ENCODE assay signal across 14 cellular contexts in genomic region chr14:100440758-100441203, GRCh38.
DNase-seq lines count a peak whose midpoint lies in the region; ATAC-seq and TF ChIP-seq lines count a peak whose summit lies in the region.
"Had no signal": no experiment of that assay in that cellular context is flagged by ENCODE, and none has a peak within 500 bp of the region (broad histone marks: within the 10 kb centered on the region; RNA-seq: fewer than 3 reads in every experiment).

No MANE protein-coding gene starts in this region.

- no peak overlapping the region for H3K27ac Mint-ChIP-seq in CD4-positive, alpha-beta memory T cell
- H3K27ac Mint-ChIP-seq: activated CD8-positive, alpha-beta T cell treated with anti-CD3 and anti-CD28 coated beads for 36 hours; activated naive CD8-positive, alpha-beta T cell treated with anti-CD3 and anti-CD28 coated beads, Interleukin-2, amount 50 U/mL, for 24 hours had no signal

- POLR2A ChIA-PET in SK-N-SH (lab: Yijun Ruan, JAX) = interaction anchor here (0.8 to 7.1 kb wide), 29 partner anchors 13 to 570 kb away, joined by 3 to 91 read pairs (median 7); no protein-coding TSS in a partner anchor
- POLR2A ChIA-PET in CD4-positive, alpha-beta memory T cell (lab: Charles Lee; ENCODE audit: partially characterized antibody) = no interaction called here

- H3K9me3 Mint-ChIP-seq in CD4-positive, alpha-beta memory T cell = no peaks in the 10 kb centered on the region
- H3K9me3 Mint-ChIP-seq: activated CD8-positive, alpha-beta T cell treated with anti-CD3 and anti-CD28 coated beads for 36 hours; activated naive CD8-positive, alpha-beta T cell treated with anti-CD3 and anti-CD28 coated beads, Interleukin-2, amount 50 U/mL, for 24 hours had no signal

- peaks cover 0 to 8% (median 5%) of the 10 kb centered on the region in 4 donors for H3K4me1 Mint-ChIP-seq in CD4-positive, alpha-beta memory T cell

- no peak for ATAC-seq in DND-41 (ENCODE audit: insufficient read depth, low read depth)
- no peak for ATAC-seq in GM18873 (IDR thresholded peaks at IDR 0.05; ENCODE audit: low FRiP score, unreplicated experiment)
- ATAC-seq in upper lobe of right lung = no peak
- no peak for ATAC-seq in GM19397 (IDR thresholded peaks at IDR 0.05; ENCODE audit: unreplicated experiment)
- ATAC-seq: activated CD8-positive, alpha-beta T cell treated with anti-CD3 and anti-CD28 coated beads for 36 hours had no signal

- CTCF ChIA-PET in SK-N-SH (lab: Yijun Ruan, JAX) = interaction anchor here (0.6 to 15.3 kb wide), 42 partner anchors 11 to 1188 kb away, joined by 3 to 236 read pairs (median 5); partner anchors contain the start of gene RTL1
- CTCF ChIA-PET in CD4-positive, alpha-beta memory T cell (lab: Charles Lee; ENCODE audit: partially characterized antibody) = interaction anchor here (1.4 to 6.8 kb wide), 3 partner anchors 56 to 213 kb away, joined by 4 to 58 read pairs (median 44); no protein-coding TSS in a partner anchor

- no peak for DNase-seq in DND-41
- DNase-seq in SK-N-SH = peak; percentile 76
- DNase-seq in ecto neural progenitor cell (ENCODE audit: low spot score) = peak; percentile 17
- no peak for DNase-seq in CD4-positive, alpha-beta memory T cell
- DNase-seq in upper lobe of right lung = no peak
- DNase-seq: AML-193, GDM1 had no signal

- no peaks in the 10 kb centered on the region for H3K36me3 ChIP-seq in DND-41 (ENCODE audit: insufficient read depth, low read length)
- no peaks in the 10 kb centered on the region for H3K36me3 ChIP-seq in SK-N-SH (replicated peaks in 1 of 2; ENCODE audit: control insufficient read depth in 1 of 2, insufficient read depth in 2 of 2, low read length in 1 of 2)
- no peaks in the 10 kb centered on the region for H3K36me3 ChIP-seq in neural cell (ENCODE audit: insufficient read depth, low read length)
- H3K36me3 ChIP-seq in CD4-positive, alpha-beta memory T cell (ENCODE audit: insufficient read depth, low read length) = no peaks in the 10 kb centered on the region
- H3K36me3 ChIP-seq in upper lobe of right lung = no peaks in the 10 kb centered on the region
- H3K36me3 ChIP-seq: SJSA1 had no signal

- TF ChIP-seq RAD21 in SK-N-SH (IDR thresholded peaks at IDR 0.05; ENCODE audit: low read length) (peak; percentile 51), neural cell (conservative IDR thresholded peaks at IDR 0.05) (no peak)

- no peaks in the 10 kb centered on the region for H3K9me2 ChIP-seq in SK-N-SH
- no peaks in the 10 kb centered on the region for H3K9me2 ChIP-seq in neural cell (ENCODE audit: insufficient read depth, low read length)

- H2AFZ ChIP-seq in DND-41 (ENCODE audit: low read depth, low read length) (no peak overlapping the region), SK-N-SH (ENCODE audit: low read depth) (no peak overlapping the region), neural cell (ENCODE audit: low read depth, low read length) (no peak overlapping the region)

- H3K4me1 ChIP-seq in DND-41 (ENCODE audit: insufficient read depth, low read length) (peaks cover 76% of the 10 kb centered on the region), SK-N-SH (ENCODE audit: control insufficient read depth in 1 of 2, insufficient read depth in 2 of 2, low read depth in 1 of 2, low read length in 1 of 2) (peaks cover 34 to 95% of the 10 kb centered on the region in 2 experiments), upper lobe of right lung (peaks cover 21% of the 10 kb centered on the region)
- peaks cover 7% of the 10 kb centered on the region for H3K4me1 ChIP-seq in CD4-positive, alpha-beta memory T cell (ENCODE audit: insufficient read depth, low read length)

- H3K9ac ChIP-seq in DND-41 (ENCODE audit: low read depth, low read length) = peak overlapping the region; percentile 25
- no peak overlapping the region; the same call in 1 of the 2 replicates for H3K9ac ChIP-seq in SK-N-SH
- peak overlapping the region; percentile 42 for H3K9ac ChIP-seq in neural cell (ENCODE audit: low read length)
- H3K9ac ChIP-seq: KMS-11 had no signal

- H3K4me3 ChIP-seq in DND-41 (ENCODE audit: low read depth in 1 of 2, low read length in 2 of 2) (no peak overlapping the region), SK-N-SH (ENCODE audit: low read depth in 2 of 2, low read length in 1 of 2) (peak overlapping the region in 1 of 2 experiments; percentile 0; a peak in 2 of 4 replicates), neural cell (ENCODE audit: low read length) (peak overlapping the region; percentile 19), upper lobe of right lung (no peak overlapping the region)
- H3K4me3 ChIP-seq in CD4-positive, alpha-beta memory T cell (ENCODE audit: low read length in 2 of 2) = no peak overlapping the region
- H3K4me3 ChIP-seq: SJSA1 had no signal

- H3F3A ChIP-seq in SK-N-SH (replicated peaks; ENCODE audit: insufficient read depth) (peaks cover 9% of the 10 kb centered on the region), neural cell (ENCODE audit: insufficient read depth, low read length, poor library complexity, severe bottlenecking) (peaks cover 5% of the 10 kb centered on the region)

- no peaks in the 10 kb centered on the region for H4K20me1 ChIP-seq in DND-41 (ENCODE audit: insufficient read depth, low read length)
- H4K20me1 ChIP-seq in SK-N-SH (ENCODE audit: insufficient read depth) = no peaks in the 10 kb centered on the region; the same call in 1 of the 2 replicates
- no peaks in the 10 kb centered on the region for H4K20me1 ChIP-seq in neural cell (ENCODE audit: insufficient read depth)

- H3K36me3 Mint-ChIP-seq in CD4-positive, alpha-beta memory T cell = no peaks in the 10 kb centered on the region

- H3K27me3 ChIP-seq in DND-41 (ENCODE audit: insufficient read depth, low read length, poor library complexity) (no peaks in the 10 kb centered on the region), SK-N-SH (ENCODE audit: insufficient read depth) (no peaks in the 10 kb centered on the region), neural cell (ENCODE audit: insufficient read depth, low read depth, low read length) (no peaks in the 10 kb centered on the region), upper lobe of right lung (no peaks in the 10 kb centered on the region)
- no peaks in the 10 kb centered on the region for H3K27me3 ChIP-seq in CD4-positive, alpha-beta memory T cell (ENCODE audit: insufficient read depth, low read length)
- H3K27me3 ChIP-seq: SJSA1 had no signal

- no peaks in the 10 kb centered on the region for H3K27me3 Mint-ChIP-seq in CD4-positive, alpha-beta memory T cell
- H3K27me3 Mint-ChIP-seq: activated CD8-positive, alpha-beta T cell treated with anti-CD3 and anti-CD28 coated beads for 36 hours; activated naive CD8-positive, alpha-beta T cell treated with anti-CD3 and anti-CD28 coated beads, Interleukin-2, amount 50 U/mL, for 24 hours had no signal

- H3K79me2 ChIP-seq in DND-41 (ENCODE audit: insufficient read depth, low read length) (0 out of 2 replicates have a peak, but pooled peaks cover 4% of the 10 kb centered on the region), SK-N-SH (ENCODE audit: insufficient read depth) (no peaks in the 10 kb centered on the region), neural cell (replicated peaks; ENCODE audit: insufficient read depth, low read length) (peaks cover 4% of the 10 kb centered on the region)

- H3K27ac ChIP-seq in DND-41 (ENCODE audit: low read length) = peak overlapping the region; percentile 71
- peak overlapping the region; percentile 68 to 100 for H3K27ac ChIP-seq in SK-N-SH (ENCODE audit: low read depth in 2 of 2, low read length in 1 of 2)
- H3K27ac ChIP-seq in neural cell (ENCODE audit: low read length) = peak overlapping the region; percentile 70
- no peak overlapping the region for H3K27ac ChIP-seq in CD4-positive, alpha-beta memory T cell (ENCODE audit: low read depth, low read length)
- no peak overlapping the region for H3K27ac ChIP-seq in upper lobe of right lung
- H3K27ac ChIP-seq: KMS-11, SJSA1 had no signal

- H3K4me3 Mint-ChIP-seq in CD4-positive, alpha-beta memory T cell = no peak overlapping the region
- H3K4me3 Mint-ChIP-seq: activated CD8-positive, alpha-beta T cell treated with anti-CD3 and anti-CD28 coated beads for 36 hours; activated naive CD8-positive, alpha-beta T cell treated with anti-CD3 and anti-CD28 coated beads, Interleukin-2, amount 50 U/mL, for 24 hours had no signal

- 28% methylated on average over 6 of the region's 6 CpGs for WGBS in SK-N-SH (ENCODE audit: low lambda C conversion rate)

- intact Hi-C loops in CD4-positive, alpha-beta memory T cell (cut with micrococcal nuclease) = loop anchor here (2.0 kb wide), 1 partner anchor 214 kb away; no protein-coding TSS in a partner anchor
- intact Hi-C loops in upper lobe of right lung (cut with DNase I) = no loop called here

- H3K4me2 ChIP-seq in DND-41 (ENCODE audit: insufficient read depth, low read length) (0 out of 2 replicates have a peak overlapping the region, but pooled peaks have one; percentile 15), SK-N-SH (peak overlapping the region; percentile 41), neural cell (ENCODE audit: low read length) (no peak overlapping the region)
- H3K4me2 ChIP-seq: KMS-11 had no signal

- H3K9me3 ChIP-seq in DND-41 (ENCODE audit: insufficient read depth, low read length, severe bottlenecking) = no peaks in the 10 kb centered on the region
- no peaks in the 10 kb centered on the region for H3K9me3 ChIP-seq in SK-N-SH
- H3K9me3 ChIP-seq in neural cell (ENCODE audit: low read length) = no peaks in the 10 kb centered on the region
- no peaks in the 10 kb centered on the region for H3K9me3 ChIP-seq in CD4-positive, alpha-beta memory T cell (ENCODE audit: control insufficient read depth in 1 of 2, low read length in 2 of 2)
- H3K9me3 ChIP-seq in upper lobe of right lung = no peaks in the 10 kb centered on the region
- H3K9me3 ChIP-seq: SJSA1 had no signal

- no peak for TF ChIP-seq CTCF in DND-41 (IDR thresholded peaks at IDR 0.05; ENCODE audit: borderline replicate concordance, extremely low read depth, low read length, poor library complexity, severe bottlenecking)
- no peak for TF ChIP-seq CTCF in SK-N-SH (IDR thresholded peaks at IDR 0.05)
- TF ChIP-seq CTCF in neural cell (IDR thresholded peaks at IDR 0.05; ENCODE audit: poor library complexity, severe bottlenecking) = no peak
- no peak for TF ChIP-seq CTCF in upper lobe of right lung (IDR thresholded peaks at IDR 0.05)

- TF ChIP-seq EP300 in SK-N-SH (IDR thresholded peaks at IDR 0.05; ENCODE audit: borderline replicate concordance in 1 of 2, low read depth in 1 of 2, low read length in 1 of 2) (peak; percentile 78 to 100; a peak in 3 of 4 replicates), neural cell (conservative IDR thresholded peaks at IDR 0.05; ENCODE audit: poor library complexity, severe bottlenecking) (no peak)

TF ChIP-seq in SK-N-SH, 30 proteins besides CTCF, POLR2A, EP300 and RAD21 (continues in another document):
- TF ChIP-seq FOXM1 (IDR thresholded peaks at IDR 0.05; ENCODE audit: low read depth) = 0 out of 2 replicates have a peak, but pooled peaks have one; percentile 35
- TF ChIP-seq CHD2 (IDR thresholded peaks at IDR 0.05; ENCODE audit: low read length, partially characterized antibody) = peak; percentile 76
- TF ChIP-seq SIN3A (IDR thresholded peaks at IDR 0.05; ENCODE audit: borderline replicate concordance, low read depth, low read length) = no peak

TF ChIP-seq in neural cell, 6 proteins besides CTCF, POLR2A, EP300 and RAD21 (continues in another document):
- TF ChIP-seq SMC3 (conservative IDR thresholded peaks at IDR 0.05; ENCODE audit: poor library complexity) (no peak), POLR2AphosphoS5 (IDR thresholded peaks at IDR 0.05) (no peak), MXI1 (conservative IDR thresholded peaks at IDR 0.05; ENCODE audit: poor library complexity, severe bottlenecking) (no peak)

Comparison
In these comparisons a context has a peak if more than half of its experiments do, and no peak if none do; other contexts are left out.
1. DNase-seq: peak in SK-N-SH (single experiment) and ecto neural progenitor cell (single experiment); none in DND-41 (single experiment), CD4-positive, alpha-beta memory T cell (0 of 5) and upper lobe of right lung (single experiment).
2. H3K27ac ChIP-seq: peak in DND-41 (single experiment), SK-N-SH (2 of 2) and neural cell (single experiment); none in CD4-positive, alpha-beta memory T cell (single experiment) and upper lobe of right lung (single experiment).